ENCODE assay signal across 12 cellular contexts in the genomic region with DNA sequence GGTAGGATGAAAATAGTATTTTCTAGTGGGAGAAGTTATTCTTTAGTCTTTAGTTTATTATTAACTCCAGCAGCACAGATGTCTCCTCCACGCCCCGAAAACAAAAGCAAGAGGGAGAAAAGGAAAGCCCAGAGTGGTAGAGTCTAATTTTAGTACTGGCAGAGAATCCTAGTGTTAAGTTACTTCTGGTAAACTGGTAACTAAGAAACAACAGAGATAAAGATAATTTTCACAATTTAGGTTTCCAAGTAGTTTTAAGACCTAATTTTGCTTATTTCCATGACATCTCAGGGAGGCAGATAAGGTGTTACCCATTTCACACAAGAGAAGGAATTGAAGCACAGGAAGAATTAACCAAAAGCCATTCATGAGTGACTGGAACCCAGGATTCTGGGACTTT. TPM values are rescaled to one million over a fixed set of nuclear protein-coding genes. Genes with fewer than 3 reads are reported as not detected.
DNase-seq lines count a peak whose midpoint lies in the region; ATAC-seq and TF ChIP-seq lines count a peak whose summit lies in the region.
"Had no signal": no experiment of that assay in that cellular context is flagged by ENCODE, and none has a peak within 500 bp of the region (broad histone marks: within the 10 kb centered on the region; RNA-seq: fewer than 3 reads in every experiment).

No MANE protein-coding gene starts in this region.

- DNase-seq in LoVo (ENCODE audit: low spot score) (peak; percentile 33), esophagus muscularis mucosa (ENCODE audit: extremely low spot score) (no peak), myocyte (ENCODE audit: low read depth) (peak; percentile 82), inferior parietal cortex (ENCODE audit: extremely low spot score) (no peak), Kasumi-1 (lab: John Stamatoyannopoulos, UW) (no peak)
- DNase-seq in stimulated activated CD4-positive, alpha-beta T cell treated with anti-CD3 and anti-CD28 coated beads, Interleukin-4, amount 100 ng/mL, for 24 hours, result no peak
- DNase-seq: activated B cell treated with CpG ODN at 0.5 μM for 24 hours; CD8-positive, alpha-beta T cell; effector memory CD4-positive, alpha-beta T cell; stimulated activated CD4-positive, alpha-beta T cell treated with anti-CD3 and anti-CD28 coated beads, Interleukin-15, amount 100 ng/mL, for 24 hours had no signal

- no peak for ATAC-seq in HG02588 (IDR thresholded peaks at IDR 0.05; ENCODE audit: unreplicated experiment)
- ATAC-seq: CD8-positive, alpha-beta T cell had no signal

- H3K4me3 ChIP-seq in esophagus muscularis mucosa, result peak overlapping the region in 3 of 4 donors; percentile 14 to 21 (median 17)

- H3K27ac ChIP-seq in 22Rv1 (peak overlapping the region; percentile 99), esophagus muscularis mucosa (replicated peaks in 1 of 4) (peak overlapping the region; percentile 82 to 87 (median 84))

- TF ChIP-seq POLR2A in esophagus muscularis mucosa (IDR thresholded peaks at IDR 0.05; ENCODE audit: low read depth), result no peak

- H3K36me3 ChIP-seq in esophagus muscularis mucosa, result peaks cover 0 to 23% (median 14%) of the 10 kb centered on the region in 4 donors

- intact Hi-C loops in esophagus muscularis mucosa (cut with DNase I), result no loop called here

- H3K4me1 ChIP-seq in esophagus muscularis mucosa, result peaks cover 34 to 45% (median 40%) of the 10 kb centered on the region in 4 donors

- TF ChIP-seq EP300 in esophagus muscularis mucosa (IDR thresholded peaks at IDR 0.05), result no peak

- no peaks in the 10 kb centered on the region for H3K27me3 ChIP-seq in esophagus muscularis mucosa

- WGBS in esophagus muscularis mucosa, result 30% methylated on average over 2 of the region's 2 CpGs

- no peaks in the 10 kb centered on the region for H3K9me3 ChIP-seq in esophagus muscularis mucosa

- TF ChIP-seq CTCF in 22Rv1 (IDR thresholded peaks at IDR 0.05) (no peak), esophagus muscularis mucosa (IDR thresholded peaks at IDR 0.05) (no peak)

RNA-seq across cellular contexts. Expression of a gene that starts 16.3 kb away (rescaled TPM):
- 100 to 1,000 TPM; 204 to 266 (median 235) TPM for total RNA-seq in esophagus muscularis mucosa
- total RNA-seq in myocyte, result 411 and 520 TPM in 2 replicates
- polyA plus RNA-seq in myocyte (2012), result 434 TPM

RNA-seq across cellular contexts. Expression of a gene that starts 33.4 kb away (rescaled TPM):
- 10 to 100 TPM; 23.5 to 43.6 (median 37.1) TPM for total RNA-seq in esophagus muscularis mucosa
- total RNA-seq in myocyte, result 15.5 and 25.3 TPM in 2 replicates
- 23.9 TPM for polyA plus RNA-seq in myocyte (2012)

Comparison
In these comparisons a context has a peak if more than half of its experiments do, and no peak if none do; other contexts are left out.
1. DNase-seq: peak in LoVo (single experiment) and myocyte (single experiment); none in esophagus muscularis mucosa (single experiment), inferior parietal cortex (single experiment), stimulated activated CD4-positive, alpha-beta T cell treated with anti-CD3 and anti-CD28 coated beads, Interleukin-4, amount 100 ng/mL, for 24 hours (single experiment) and Kasumi-1 (0 of 2).